Comparison of ENCODE assay signal across 14 cellular contexts in the genomic region with DNA sequence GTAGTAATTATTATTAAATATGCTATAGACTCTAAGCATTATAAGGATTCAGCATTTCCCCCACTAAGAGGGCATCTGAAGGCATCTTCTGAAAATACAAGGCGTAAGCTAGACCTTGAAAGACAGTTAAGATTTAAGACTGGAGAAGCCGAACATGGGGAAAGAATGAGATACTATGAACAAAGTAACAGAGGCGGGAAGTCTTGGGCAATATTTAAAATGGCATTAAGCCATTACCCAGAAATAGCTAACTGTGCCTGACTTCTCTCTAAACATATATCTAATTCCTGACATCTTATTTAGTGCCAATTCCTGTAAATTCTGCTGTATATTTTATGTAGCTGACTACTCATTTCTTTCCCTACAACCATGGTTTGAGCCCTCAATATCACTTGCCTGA. TPM values are rescaled to one million over a fixed set of nuclear protein-coding genes. Genes with fewer than 3 reads are reported as not detected.
DNase-seq lines count a peak whose midpoint lies in the region; ATAC-seq, FAIRE-seq and TF ChIP-seq lines count a peak whose summit lies in the region.
"Had no signal": no experiment of that assay in that cellular context is flagged by ENCODE, and none has a peak within 500 bp of the region (broad histone marks: within the 10 kb centered on the region; RNA-seq: fewer than 3 reads in every experiment).

No MANE protein-coding gene starts in this region.

- no peak overlapping the region for H3K56ac ChIP-seq in IMR-90 (ENCODE audit: extremely low read depth, insufficient read depth, low read length)

- H3K4me1 ChIP-seq in A549 (peaks cover 46% of the 10 kb centered on the region), IMR-90 (ENCODE audit: control insufficient read depth, insufficient read depth, low read length) (peaks cover 10% of the 10 kb centered on the region; the same call in 1 of the 2 replicates), right lobe of liver (peaks cover 0 to 43% (median 5%) of the 10 kb centered on the region in 4 donors)

- intact Hi-C loops in IMR-90 (cut with micrococcal nuclease) (loop anchor here (5.0 kb wide), 1 partner anchor 233 kb away; the partner anchor contains the start of gene S1PR1), right lobe of liver (cut with DNase I) (no loop called here)

- no peak overlapping the region for H3K4me3 Mint-ChIP-seq in central memory CD8-positive, alpha-beta T cell

- TF ChIP-seq EP300 in A549 (IDR thresholded peaks at IDR 0.05), result no peak

- H3K9me3 ChIP-seq in A549 (no peaks in the 10 kb centered on the region), IMR-90 (ENCODE audit: control insufficient read depth, insufficient read depth, low read length) (no peaks in the 10 kb centered on the region), right lobe of liver (no peaks in the 10 kb centered on the region)
- H3K9me3 ChIP-seq: esophagus squamous epithelium had no signal

- H2BK5ac ChIP-seq in IMR-90 (ENCODE audit: low read depth, low read length, poor library complexity, severe bottlenecking), result no peak overlapping the region

- no peak overlapping the region for H3K18ac ChIP-seq in IMR-90 (ENCODE audit: low read depth, low read length)

- TF ChIP-seq RAD21 in A549 (conservative IDR thresholded peaks at IDR 0.05 in 1 of 2, IDR thresholded peaks at IDR 0.05 in 1 of 2) (no peak), IMR-90 (IDR thresholded peaks at IDR 0.05; ENCODE audit: low read length) (no peak)

- POLR2A ChIA-PET in A549 (lab: Yijun Ruan, JAX) (no interaction called here), IMR-90 (lab: Charles Lee; ENCODE audit: unreplicated experiment) (no interaction called here)

- DNase-seq in A549 (ENCODE audit: low read depth in 1 of 2, low spot score in 1 of 2) (no peak), IMR-90 (peak; percentile 64), right lobe of liver (no peak)
- no peak for DNase-seq in central memory CD8-positive, alpha-beta T cell (ENCODE audit: low spot score in 2 of 2)
- no peak for DNase-seq in stimulated activated CD4-positive, alpha-beta T cell treated with anti-CD3 and anti-CD28 coated beads, Interleukin-4, amount 100 ng/mL, for 4 hours
- DNase-seq: activated CD4-positive, alpha-beta T cell treated with anti-CD3 and anti-CD28 coated beads for 4 hours; activated T-cell treated with anti-CD3 and anti-CD28 coated beads, Interleukin-2, amount 50 U/mL, for 1 hour; esophagus squamous epithelium; NCI-H2081; RPMI8226; stimulated activated naive CD8-positive, alpha-beta T cell treated with anti-CD3 and anti-CD28 coated beads, Interleukin-15, Interleukin-2, amounts not matched to agents 100 U/mL and 50 U/mL, for 24 hours had no signal

- H2AK5ac ChIP-seq in IMR-90 (ENCODE audit: low read depth, low read length), result no peak overlapping the region

- peak overlapping the region; percentile 14; the same call in 1 of the 3 replicates for H3K4me3 ChIP-seq in A549
- H3K4me3 ChIP-seq in IMR-90 (ENCODE audit: insufficient read depth, low read depth, low read length), result no peak overlapping the region
- H3K4me3 ChIP-seq in right lobe of liver, result no peak overlapping the region
- H3K4me3 ChIP-seq: esophagus squamous epithelium had no signal

- no peaks in the 10 kb centered on the region for H3K27me3 Mint-ChIP-seq in central memory CD8-positive, alpha-beta T cell

- no peak for TF ChIP-seq CTCF in A549 (IDR thresholded peaks at IDR 0.05)
- TF ChIP-seq CTCF in IMR-90 (conservative IDR thresholded peaks at IDR 0.05; ENCODE audit: low read depth, low read length), result no peak
- TF ChIP-seq CTCF in right lobe of liver (IDR thresholded peaks at IDR 0.05), result no peak

- peaks cover 35% of the 10 kb centered on the region for H3K4me1 Mint-ChIP-seq in central memory CD8-positive, alpha-beta T cell

- H3K36me3 ChIP-seq in IMR-90 (ENCODE audit: control insufficient read depth, insufficient read depth, low read length) (peaks cover 2% of the 10 kb centered on the region; the same call in 1 of the 2 replicates), right lobe of liver (no peaks in the 10 kb centered on the region)

- 54% methylated on average over 3 of the region's 3 CpGs for WGBS in A549 (ENCODE audit: missing lambda C conversion rate)
- no CpG with 5 or more reads among the region's 3 CpGs for WGBS in IMR-90 (ENCODE audit: extremely low coverage in 2 of 2, insufficient read length in 1 of 2), 2 experiments
- WGBS in right lobe of liver (ENCODE audit: insufficient coverage, low coverage, low lambda C conversion rate, missing lambda C conversion rate), result 17% methylated on average over 3 of the region's 3 CpGs

- H3K9me3 Mint-ChIP-seq in central memory CD8-positive, alpha-beta T cell, result no peaks in the 10 kb centered on the region

- H3K4ac ChIP-seq in IMR-90 (ENCODE audit: low read depth, low read length), result no peak overlapping the region

- CTCF ChIA-PET in A549 (lab: Yijun Ruan, JAX), result no interaction called here
- CTCF ChIA-PET in IMR-90 (lab: Yijun Ruan, JAX), result interaction anchor here (0.6 to 1.3 kb wide), 2 partner anchors 15 to 170 kb away, joined by 4 read pairs; no protein-coding TSS in a partner anchor

- no peak overlapping the region for H4K91ac ChIP-seq in IMR-90 (ENCODE audit: insufficient read depth, low read depth, low read length)

- no peak overlapping the region for H2BK15ac ChIP-seq in IMR-90 (ENCODE audit: low read depth, low read length)

- H4K20me1 ChIP-seq in IMR-90 (ENCODE audit: insufficient read depth, low read length), result no peaks in the 10 kb centered on the region

- H2AFZ ChIP-seq in IMR-90 (replicated peaks; ENCODE audit: low read length, poor library complexity), result no peak overlapping the region

- H2BK20ac ChIP-seq in IMR-90 (ENCODE audit: low read depth, low read length), result no peak overlapping the region

- no peak overlapping the region for H2AK9ac ChIP-seq in IMR-90 (replicated peaks; ENCODE audit: low read depth, low read length, poor library complexity)

- no TSS peak for BruUV-seq in IMR-90 (replicated peaks; lab: Mats Ljungman, UMichigan)

- H3K27ac ChIP-seq in A549 (peak overlapping the region; percentile 59 to 61; a peak in 4 of 6 replicates), IMR-90 (ENCODE audit: insufficient read depth, low read length) (peak overlapping the region; percentile 49; the same call in 1 of the 2 replicates), right lobe of liver (peak overlapping the region in 1 of 3 donors; percentile 20)
- H3K27ac ChIP-seq: esophagus squamous epithelium had no signal

- H3K23ac ChIP-seq in IMR-90 (ENCODE audit: low read depth, low read length), result no peak overlapping the region

- H3K27ac Mint-ChIP-seq in central memory CD8-positive, alpha-beta T cell (ENCODE audit: low read depth), result peak overlapping the region; percentile 23

- no peak for TF ChIP-seq POLR2A in A549 (IDR thresholded peaks at IDR 0.05; ENCODE audit: low read length)
- TF ChIP-seq POLR2A in IMR-90 (IDR thresholded peaks at IDR 0.05; ENCODE audit: low read depth, low read length), result no peak
- no peak for TF ChIP-seq POLR2A in right lobe of liver (IDR thresholded peaks at IDR 0.05)

- H4K8ac ChIP-seq in IMR-90 (ENCODE audit: low read depth in 2 of 2, low read length in 2 of 2), result no peak overlapping the region

- H4K5ac ChIP-seq in IMR-90 (ENCODE audit: low read depth, low read length), result no peak overlapping the region

- no peak for FAIRE-seq in A549 (lab: Jason Lieb, UNC)

- H3K14ac ChIP-seq in IMR-90 (replicated peaks; ENCODE audit: low read depth, low read length), result no peak overlapping the region

- ATAC-seq in A549, result no peak
- ATAC-seq in IMR-90 (ENCODE audit: low read depth), result peak; percentile 28; the same call in 1 of the 2 replicates
- no peak for ATAC-seq in central memory CD8-positive, alpha-beta T cell (replicated peaks; ENCODE audit: extremely low read depth, poor library complexity, severe bottlenecking)
- ATAC-seq in right lobe of liver, result peak; percentile 68 to 82 (median 78)
- ATAC-seq in GM19467 (IDR thresholded peaks at IDR 0.05; ENCODE audit: unreplicated experiment), result no peak
- ATAC-seq in HG02642 (IDR thresholded peaks at IDR 0.05; ENCODE audit: poor library complexity, unreplicated experiment), result no peak
- ATAC-seq in GM19328 (IDR thresholded peaks at IDR 0.05; ENCODE audit: unreplicated experiment), result no peak
- ATAC-seq: stimulated activated naive CD8-positive, alpha-beta T cell treated with anti-CD3 and anti-CD28 coated beads, Interleukin-15, Interleukin-2, amounts not matched to agents 100 U/mL and 50 U/mL, for 24 hours had no signal

- in situ Hi-C loops in IMR-90 (cut with MboI; ENCODE audit: low sequenced_read_pairs), result no loop called here

- dilution Hi-C loops in IMR-90 (cut with HindIII; ENCODE audit: low sequenced_read_pairs, unreplicated experiment), result no loop called here

- no peak overlapping the region for H2BK120ac ChIP-seq in IMR-90 (ENCODE audit: low read depth, low read length)

- 0 out of 4 replicates have a peak, but pooled peaks cover 0 to 8% of the 10 kb centered on the region in 2 experiments for H3K79me1 ChIP-seq in IMR-90 (ENCODE audit: low read depth in 1 of 2, low read length in 2 of 2)

- peaks cover 4% of the 10 kb centered on the region for H3K36me3 Mint-ChIP-seq in central memory CD8-positive, alpha-beta T cell (ENCODE audit: insufficient read depth)

- H3K27me3 ChIP-seq in IMR-90 (ENCODE audit: control insufficient read depth, insufficient read depth, low read length) (no peaks in the 10 kb centered on the region), right lobe of liver (no peaks in the 10 kb centered on the region)
- H3K27me3 ChIP-seq: esophagus squamous epithelium had no signal

- H3K9ac ChIP-seq in IMR-90 (ENCODE audit: low read depth, low read length), result no peak overlapping the region

- H3K4me2 ChIP-seq in A549, result peak overlapping the region; percentile 64
- H3K4me2 ChIP-seq in IMR-90 (ENCODE audit: low read depth, low read length), result peak overlapping the region; percentile 1; the same call in 1 of the 2 replicates

- peaks cover 7% of the 10 kb centered on the region; the same call in 1 of the 2 replicates for H3K9me1 ChIP-seq in IMR-90 (ENCODE audit: insufficient read depth, low read length)

TF ChIP-seq in A549, 52 proteins besides CTCF, POLR2A, EP300 and RAD21:
- no peak for TF ChIP-seq SMC3 (IDR thresholded peaks at IDR 0.05)
- TF ChIP-seq CEBPB (IDR thresholded peaks at IDR 0.05), result peak in 1 of 2 experiments; percentile 44; a peak in 1 of 4 replicates
- no peak for TF ChIP-seq HOXA7 (CRISPR knock-in tag; IDR thresholded peaks at IDR 0.05)

TF ChIP-seq in IMR-90, 13 proteins besides CTCF, POLR2A, EP300 and RAD21 (continues in another document):
- TF ChIP-seq CEBPB (IDR thresholded peaks at IDR 0.05; ENCODE audit: low read depth, low read length), result peak; percentile 89
- TF ChIP-seq MXI1 (IDR thresholded peaks at IDR 0.05; ENCODE audit: borderline replicate concordance, low read depth, low read length), result no peak

RNA-seq across cellular contexts. Expression of gene DPH5, which starts 20.9 kb away (rescaled TPM):
- polyA plus RNA-seq in A549 (2011; rRNA removed) (85.3 and 89.7 TPM in 2 replicates), A549 (2017; fragmentation: RNase III; extraction: RNeasy Plus Mini Kit Qiagen cat#74134 plus additional on column Dnase treatment) (38.7 to 41.7 TPM (median 40.4 TPM) in 3 replicates), IMR-90 (2012; rRNA removed) (34.9 and 42.0 TPM in 2 replicates)
- 28.2 and 30.0 TPM in 2 replicates for polyA plus RNA-seq in A549 (2012; cell fraction: cytosol; rRNA removed)
- polyA plus RNA-seq in A549 (2012; cell fraction: nucleus; rRNA removed), result 11.9 and 22.1 TPM in 2 replicates
- 14.8 and 16.4 TPM in 2 replicates for polyA minus RNA-seq in A549 (2011; rRNA and poly(A)+ RNA removed)
- total RNA-seq in IMR-90 (2012; rRNA removed) (32.3 and 45.5 TPM in 2 replicates), right lobe of liver (10 to 100 TPM; 10.9 to 21.4 (median 16.8) TPM)
- polyA plus RNA-seq in IMR-90 (2012; cell fraction: cytosol; rRNA removed), result 9.5 and 24.6 TPM in 2 replicates
- polyA plus RNA-seq in IMR-90 (2012; cell fraction: nucleus; rRNA removed; ENCODE audit: low replicate concordance), result 3.5 and 26.4 TPM in 2 replicates

Comparison
In these comparisons a context has a peak if more than half of its experiments do, and no peak if none do; other contexts are left out.
1. ATAC-seq: peak in IMR-90 (single experiment) and right lobe of liver (4 of 4); none in A549 (0 of 2), central memory CD8-positive, alpha-beta T cell (single experiment), GM19467 (single experiment), HG02642 (single experiment) and GM19328 (single experiment).